In genomic region chr19:11528551-11529341, GRCh38 we compare ENCODE assay signal across 8 cellular contexts. TPM values are rescaled to one million over a fixed set of nuclear protein-coding genes. Genes with fewer than 3 reads are reported as not detected.
A peak's percentile ranks its signal among the peaks of the same experiment; 100 is the strongest.
DNase-seq lines count a peak whose midpoint lies in the region; TF ChIP-seq lines count a peak whose summit lies in the region.

ECSIT (minus strand) TSS chr19:11529134; CDS start chr19:11519170, 9,964 bp downstream.

- H3K9me3 Mint-ChIP-seq in H9 (no peaks in the 10 kb centered on the region), nephron (no peaks in the 10 kb centered on the region)
- H3K9me3 Mint-ChIP-seq in stimulated activated naive CD8-positive, alpha-beta T cell treated with anti-CD3 and anti-CD28 coated beads, Interleukin-15, Interleukin-2, amounts not matched to agents 100 ng/mL and 50 ng/mL, for 24 hours: no peaks in the 10 kb centered on the region

- H4K8ac ChIP-seq in H9 (replicated peaks; ENCODE audit: insufficient read length, low read depth, low read length): no peak within 1 kb of the TSS

- H3K23me2 ChIP-seq in H9 (ENCODE audit: insufficient read length, low read depth, low read length, poor library complexity, severe bottlenecking): peaks cover 7% of the 10 kb centered on the region

- H2BK5ac ChIP-seq in H9 (ENCODE audit: insufficient read length, low read length): no peak within 1 kb of the TSS

- H3K36me3 Mint-ChIP-seq in H9 (ENCODE audit: insufficient read depth in 1 of 3, low read depth in 3 of 3): peaks cover 0 to 4% (median 0%) of the 10 kb centered on the region in 3 experiments; a peak in 1 of 7 replicates
- no peaks in the 10 kb centered on the region for H3K36me3 Mint-ChIP-seq in nephron (ENCODE audit: low read depth)
- no peaks in the 10 kb centered on the region for H3K36me3 Mint-ChIP-seq in stimulated activated naive CD8-positive, alpha-beta T cell treated with anti-CD3 and anti-CD28 coated beads, Interleukin-15, Interleukin-2, amounts not matched to agents 100 ng/mL and 50 ng/mL, for 24 hours (ENCODE audit: low read depth)

- peak within 1 kb of the TSS; percentile 97 for H3K14ac ChIP-seq in H9 (ENCODE audit: insufficient read depth, low read length)

- H3K27ac ChIP-seq in H9 (ENCODE audit: insufficient read length, low read depth, low read length): peak within 1 kb of the TSS; percentile 30

- no peak within 1 kb of the TSS for H3K23ac ChIP-seq in H9 (ENCODE audit: insufficient read length, low read depth, low read length)

- peak within 1 kb of the TSS; percentile 95 for H2AFZ ChIP-seq in H9 (ENCODE audit: low read length)

- no peak within 1 kb of the TSS for H2BK20ac ChIP-seq in H9 (ENCODE audit: low read depth, low read length, poor library complexity, severe bottlenecking)

- no CpG with 5 or more reads among the region's 47 CpGs for WGBS in H9 (ENCODE audit: extremely low coverage, insufficient read length, low lambda C conversion rate)

- H3K27me3 ChIP-seq in H9 (ENCODE audit: insufficient read depth, low read length) (no peaks in the 10 kb centered on the region), MG63 (no peaks in the 10 kb centered on the region)

- peak within 1 kb of the TSS; percentile 83 to 91 for H3K4me3 Mint-ChIP-seq in H9
- H3K4me3 Mint-ChIP-seq in nephron: peak within 1 kb of the TSS; percentile 97 to 99 (median 97)
- peak within 1 kb of the TSS; percentile 98 for H3K4me3 Mint-ChIP-seq in stimulated activated naive CD8-positive, alpha-beta T cell treated with anti-CD3 and anti-CD28 coated beads, Interleukin-15, Interleukin-2, amounts not matched to agents 100 ng/mL and 50 ng/mL, for 24 hours

- H2BK12ac ChIP-seq in H9 (ENCODE audit: insufficient read length, low read depth, low read length): no peak within 1 kb of the TSS

- no peaks in the 10 kb centered on the region for H4K20me1 ChIP-seq in H9 (ENCODE audit: control insufficient read depth, insufficient read depth, insufficient read length)

- H3K4me1 Mint-ChIP-seq in H9: peaks cover 7 to 13% of the 10 kb centered on the region in 2 experiments
- peaks cover 15% of the 10 kb centered on the region for H3K4me1 Mint-ChIP-seq in nephron
- peaks cover 36% of the 10 kb centered on the region for H3K4me1 Mint-ChIP-seq in stimulated activated naive CD8-positive, alpha-beta T cell treated with anti-CD3 and anti-CD28 coated beads, Interleukin-15, Interleukin-2, amounts not matched to agents 100 ng/mL and 50 ng/mL, for 24 hours (ENCODE audit: low read depth)

- H2AK5ac ChIP-seq in H9 (ENCODE audit: insufficient read length, low read length): no peak within 1 kb of the TSS

- H3K27ac Mint-ChIP-seq in H9 (peak within 1 kb of the TSS; percentile 33 to 88 (median 81); a peak in 6 of 7 replicates), nephron (peak within 1 kb of the TSS; percentile 78 to 95 (median 89))
- peak within 1 kb of the TSS; percentile 93 for H3K27ac Mint-ChIP-seq in stimulated activated naive CD8-positive, alpha-beta T cell treated with anti-CD3 and anti-CD28 coated beads, Interleukin-15, Interleukin-2, amounts not matched to agents 100 ng/mL and 50 ng/mL, for 24 hours

- TF ChIP-seq CTCF in H9 (conservative IDR thresholded peaks at IDR 0.05) (no peak), fibroblast of the aortic adventitia (IDR thresholded peaks at IDR 0.05; ENCODE audit: insufficient read depth, low read length) (no peak), nephron (IDR thresholded peaks at IDR 0.05; ENCODE audit: unreplicated experiment in 3 of 3) (no peak)

- no peak within 1 kb of the TSS for H3T11ph ChIP-seq in H9 (ENCODE audit: low read length)

- H3K27me3 Mint-ChIP-seq in H9 (ENCODE audit: low read depth) (peaks cover 8% of the 10 kb centered on the region), nephron (ENCODE audit: low read depth) (peaks cover 8% of the 10 kb centered on the region)
- no peaks in the 10 kb centered on the region for H3K27me3 Mint-ChIP-seq in stimulated activated naive CD8-positive, alpha-beta T cell treated with anti-CD3 and anti-CD28 coated beads, Interleukin-15, Interleukin-2, amounts not matched to agents 100 ng/mL and 50 ng/mL, for 24 hours

- peak within 1 kb of the TSS; percentile 100; the same call in 1 of the 2 replicates for H2BK15ac ChIP-seq in H9 (ENCODE audit: low read depth, low read length)

- no peak within 1 kb of the TSS for H4K91ac ChIP-seq in H9 (ENCODE audit: insufficient read length, low read depth, low read length)

- H3K9me3 ChIP-seq in H9 (ENCODE audit: control insufficient read depth, low read depth, low read length) (no peaks in the 10 kb centered on the region), MG63 (no peaks in the 10 kb centered on the region)

- peak within 1 kb of the TSS; percentile 93 for H3K4me3 ChIP-seq in MG63
- H3K4me3 ChIP-seq in fibroblast of the aortic adventitia (ENCODE audit: low read depth, low read length): peak within 1 kb of the TSS; percentile 82

- H3K36me3 ChIP-seq in MG63: peaks cover 27% of the 10 kb centered on the region

- H3K18ac ChIP-seq in H9 (ENCODE audit: insufficient read length, low read depth, low read length): peak within 1 kb of the TSS; percentile 99

- DNase-seq in ELF-1 (ENCODE audit: low read depth, low spot score): peak; percentile 100
- peak; percentile 99 for DNase-seq in H9
- peak; percentile 100 for DNase-seq in MG63
- DNase-seq in SHP77 treated with DMSO at 0.1 percent for 48 hours (lab: John Stamatoyannopoulos, UW): peak; percentile 92
- peak; percentile 97 for DNase-seq in activated effector memory CD4-positive, alpha-beta T cell treated with anti-CD3 and anti-CD28 coated beads, Interleukin-2, amount 50 U/mL, for 16 hours
- peak; percentile 97 for DNase-seq in fibroblast of the aortic adventitia (ENCODE audit: low read depth)

- peak within 1 kb of the TSS; percentile 83 for H3K9ac ChIP-seq in H9 (ENCODE audit: extremely low read depth, insufficient read length, low read length)

- no peak within 1 kb of the TSS for H2BK120ac ChIP-seq in H9 (ENCODE audit: low read depth, low read length, poor library complexity, severe bottlenecking)

- no peaks in the 10 kb centered on the region; the same call in 1 of the 2 replicates for H3K4me1 ChIP-seq in H9 (ENCODE audit: insufficient read depth, low read length)

- H4K5ac ChIP-seq in H9 (ENCODE audit: insufficient read length, low read depth, low read length): no peak within 1 kb of the TSS

- no peaks in the 10 kb centered on the region for H3K79me2 ChIP-seq in H9 (ENCODE audit: insufficient read depth, low read length)

- H3K79me1 ChIP-seq in H9 (ENCODE audit: insufficient read depth, low read depth, low read length, poor library complexity, severe bottlenecking): no peaks in the 10 kb centered on the region

- no peak within 1 kb of the TSS for H3K4ac ChIP-seq in H9 (ENCODE audit: low read depth, low read length)

- peak within 1 kb of the TSS; percentile 86 for H3K4me2 ChIP-seq in H9 (ENCODE audit: insufficient read depth, insufficient read length, low read length)

- no peak within 1 kb of the TSS for H3K56ac ChIP-seq in H9 (ENCODE audit: insufficient read length, low read depth, low read length)

RNA-seq across cellular contexts. Expression of gene ECSIT, which starts in this region (rescaled TPM):
- total RNA-seq in H9 (2021) (40.0 and 42.4 TPM in 2 replicates), fibroblast of the aortic adventitia (ENCODE audit: low replicate concordance) (26.3 and 35.5 TPM in 2 replicates)
- total RNA-seq in MG63 (2014; rRNA removed; shearing (Covaris generic); ENCODE audit: low replicate concordance): 139 and 196 TPM in 2 replicates

Comparison
In these comparisons a context has a peak if more than half of its experiments do, and no peak if none do; other contexts are left out.
1. Peak in every context shown above with its lines: DNase-seq, H3K4me3 ChIP-seq and H3K27ac ChIP-seq.